ENCODE assay signal across 19 cellular contexts in the genomic region with DNA sequence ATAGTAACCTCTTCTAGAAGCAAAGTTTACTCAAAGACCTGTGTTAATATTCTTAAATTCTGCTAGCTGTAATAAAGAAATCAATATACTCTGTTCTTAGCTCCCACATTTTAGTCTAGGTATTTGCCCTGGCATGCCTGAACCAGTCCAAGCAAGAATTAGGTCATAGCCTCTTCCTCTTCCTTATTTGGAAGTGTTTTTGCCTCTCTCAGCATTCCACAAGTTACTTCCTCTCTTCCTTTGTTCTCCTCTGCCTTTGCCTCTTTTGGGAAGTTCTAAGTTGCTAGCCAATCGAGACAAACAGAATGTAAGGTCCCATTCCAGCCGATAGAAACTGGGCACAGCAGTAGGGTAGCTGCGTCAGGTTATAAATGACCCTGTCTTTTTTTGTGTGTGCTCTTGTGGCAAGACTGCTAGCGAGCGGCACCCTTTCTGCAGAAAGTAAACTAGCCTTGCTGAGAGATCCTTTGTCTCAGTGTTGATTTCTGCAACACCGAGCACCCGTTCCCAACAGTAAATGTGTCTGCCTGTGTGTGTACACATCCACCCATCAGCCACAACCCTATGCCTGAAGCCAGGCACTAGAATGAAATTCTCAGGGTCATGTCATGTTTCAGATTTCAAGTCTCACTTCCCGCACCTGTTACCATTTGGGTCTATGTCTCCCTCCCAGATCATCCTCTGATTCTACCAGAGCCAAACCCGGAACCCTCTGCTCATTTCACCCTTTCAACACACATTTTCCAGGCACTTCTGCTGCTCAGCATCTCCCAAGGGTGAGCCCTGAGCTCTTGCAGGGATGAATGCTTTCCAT. TPM values are rescaled to one million over a fixed set of nuclear protein-coding genes. Genes with fewer than 3 reads are reported as not detected.
DNase-seq lines count a peak whose midpoint lies in the region; ATAC-seq, FAIRE-seq and TF ChIP-seq lines count a peak whose summit lies in the region.
"Had no signal": no experiment of that assay in that cellular context is flagged by ENCODE, and none has a peak within 500 bp of the region (broad histone marks: within the 10 kb centered on the region; RNA-seq: fewer than 3 reads in every experiment).

No MANE protein-coding gene starts in this region.

- TF ChIP-seq CTCF in GM12878 (IDR thresholded peaks at IDR 0.05 in 2 of 3, conservative IDR thresholded peaks at IDR 0.05 in 1 of 3; ENCODE audit: control insufficient read depth in 2 of 3, extremely low read depth in 1 of 3, insufficient read depth in 1 of 3, low read depth in 3 of 3, low read length in 3 of 3) (no peak), hepatocyte (IDR thresholded peaks at IDR 0.05; ENCODE audit: poor library complexity) (no peak), CD14-positive monocyte (IDR thresholded peaks at IDR 0.05) (no peak)

- no peak for TF ChIP-seq POLR2A in GM12878 (IDR thresholded peaks at IDR 0.05; ENCODE audit: low read depth, low read length)

- peaks cover 0 to 14% (median 5%) of the 10 kb centered on the region in 3 donors for H3K27me3 Mint-ChIP-seq in CD14-positive monocyte (ENCODE audit: low read depth in 3 of 3)

- H3K27ac Mint-ChIP-seq in CD14-positive monocyte: peak overlapping the region in 2 of 7 donors; percentile 4 to 39

- H3K9me3 Mint-ChIP-seq in CD14-positive monocyte: peaks cover 26 to 49% (median 39%) of the 10 kb centered on the region in 7 donors

- H3K4me2 ChIP-seq in GM12878 (ENCODE audit: control insufficient read depth, insufficient read depth) (no peak overlapping the region), hepatocyte (no peak overlapping the region)
- H3K4me2 ChIP-seq: KMS-11 had no signal

- FAIRE-seq in GM12878 (lab: Jason Lieb, UNC): no peak
- FAIRE-seq: GM18507, HTR-8/SVneo had no signal

- CTCF ChIA-PET in GM12878 (lab: Yijun Ruan, JAX): no interaction called here

- SMC1A ChIA-PET in GM12878 (lab: Charles Lee; ENCODE audit: uncharacterized antibody, unreplicated experiment): no interaction called here

- DNase-seq in SIG-M5 treated with dmso at 0.1 percent for 504 hours (lab: John Stamatoyannopoulos, UW; ENCODE audit: unreplicated experiment) (peak; percentile 16), SIG-M5 (lab: John Stamatoyannopoulos, UW) (no peak), HT1080 (ENCODE audit: low read depth) (peak; percentile 35), GM12878 (ENCODE audit: low read depth, low spot score) (no peak), hepatocyte (ENCODE audit: low spot score) (no peak), NCI-H526 treated with DMSO at 0.1 percent for 48 hours (lab: John Stamatoyannopoulos, UW) (no peak), CD14-positive monocyte (ENCODE audit: low spot score) (no peak)
- DNase-seq in activated CD4-positive, alpha-beta T cell treated with anti-CD3 and anti-CD28 coated beads for 48 hours: no peak
- DNase-seq: 8988T, C1 segment of cervical spinal cord, Caco-2, MG63, NCI-H1092 treated with DMSO at 0.1 percent for 48 hours, NCI-H1694, NCI-H2107, PC-3 had no signal

- H3K9ac ChIP-seq in GM12878 (ENCODE audit: control insufficient read depth, insufficient read depth, low read length): no peak overlapping the region
- H3K9ac ChIP-seq: KMS-11 had no signal

- RAD21 ChIA-PET in GM12878 (lab: Charles Lee; ENCODE audit: unreplicated experiment): no interaction called here

- H3K36me3 ChIP-seq in GM12878 (ENCODE audit: control insufficient read depth in 2 of 2, insufficient read depth in 2 of 2, low read length in 1 of 2): no peaks in the 10 kb centered on the region
- no peaks in the 10 kb centered on the region for H3K36me3 ChIP-seq in hepatocyte (replicated peaks; ENCODE audit: insufficient read depth, low read depth)
- H3K36me3 ChIP-seq: MG63 had no signal

- intact Hi-C loops in GM12878 (cut with micrococcal nuclease; ENCODE audit: unreplicated experiment) (no loop called here), CD14-positive monocyte (cut with micrococcal nuclease) (no loop called here)

- no peaks in the 10 kb centered on the region for H3K36me3 Mint-ChIP-seq in CD14-positive monocyte

- in situ Hi-C loops in GM12878 (cut with MboI): no loop called here

- no peak overlapping the region for H3K27ac ChIP-seq in GM12878 (ENCODE audit: control insufficient read depth, insufficient read depth)
- peak overlapping the region; percentile 55 for H3K27ac ChIP-seq in hepatocyte
- H3K27ac ChIP-seq: KMS-11 had no signal

- H3K79me2 ChIP-seq in GM12878 (ENCODE audit: control insufficient read depth, insufficient read depth, low read length) (no peaks in the 10 kb centered on the region), hepatocyte (peaks cover 6% of the 10 kb centered on the region)

- TF ChIP-seq EP300 in GM12878 (IDR thresholded peaks at IDR 0.05; ENCODE audit: borderline replicate concordance in 1 of 2, control insufficient read depth in 1 of 2, low read depth in 2 of 2, low read length in 2 of 2): no peak

- no peak for ATAC-seq in GM12878
- ATAC-seq: PC-3 had no signal

- 42% methylated on average over 8 of the region's 9 CpGs for WGBS in GM12878 (ENCODE audit: insufficient coverage, insufficient replicate concordance, low lambda C conversion rate, missing lambda C conversion rate)
- 83% methylated on average over 9 of the region's 9 CpGs for WGBS in hepatocyte (ENCODE audit: low lambda C conversion rate, missing lambda C conversion rate)

- no TSS peak for BruUV-seq in GM12878 (replicated peaks; lab: Mats Ljungman, UMichigan)

- POLR2A ChIA-PET in GM12878 (lab: Charles Lee): no interaction called here

- H3K9me3 ChIP-seq in GM12878 (replicated peaks; ENCODE audit: control insufficient read depth, insufficient read depth, low read length) (peaks cover 20% of the 10 kb centered on the region; the same call in 2 of the 3 replicates), hepatocyte (ENCODE audit: low read depth) (no peaks in the 10 kb centered on the region)

- H3K4me1 Mint-ChIP-seq in CD14-positive monocyte: peaks cover 5% of the 10 kb centered on the region

- no peak for TF ChIP-seq RAD21 in GM12878 (IDR thresholded peaks at IDR 0.05; ENCODE audit: insufficient read depth, low read depth, low read length)

- H3K27me3 ChIP-seq in GM12878 (replicated peaks in 1 of 2; ENCODE audit: control insufficient read depth in 2 of 2, insufficient read depth in 2 of 2, low read length in 1 of 2) (no peaks in the 10 kb centered on the region), hepatocyte (no peaks in the 10 kb centered on the region)
- H3K27me3 ChIP-seq: MG63 had no signal

- no peaks in the 10 kb centered on the region for H3K9me2 ChIP-seq in hepatocyte (replicated peaks; ENCODE audit: insufficient read depth)

- no peak overlapping the region for H3K4me3 Mint-ChIP-seq in CD14-positive monocyte

- H3K4me1 ChIP-seq in GM12878 (ENCODE audit: control insufficient read depth, insufficient read depth, low read length) (no peaks in the 10 kb centered on the region), hepatocyte (ENCODE audit: insufficient read depth) (peaks cover 6% of the 10 kb centered on the region)
- H3K4me1 ChIP-seq: Caco-2 had no signal

- H2AFZ ChIP-seq in GM12878 (ENCODE audit: control insufficient read depth, low read depth, low read length): no peak overlapping the region
- H2AFZ ChIP-seq in hepatocyte: no peak overlapping the region

- H4K20me1 ChIP-seq in GM12878 (ENCODE audit: control insufficient read depth, insufficient read depth) (no peaks in the 10 kb centered on the region), hepatocyte (ENCODE audit: insufficient read depth, poor library complexity, severe bottlenecking) (no peaks in the 10 kb centered on the region)

- H3K4me3 ChIP-seq in GM12878 (no peak overlapping the region), hepatocyte (no peak overlapping the region)
- H3K4me3 ChIP-seq: MG63 had no signal

RNA-seq across cellular contexts. Expression of a gene that starts 37.5 kb away (rescaled TPM):
- total RNA-seq in HT1080 (2014; rRNA removed; shearing (Covaris generic)): 0.07 TPM in 1 of 2 replicates, not detected in the other
- polyA plus RNA-seq in HT1080 (2015; cell fraction: cytosol; rRNA removed): 0.20 and 0.40 TPM in 2 replicates
- 0.16 and 0.29 TPM in 2 replicates for polyA plus RNA-seq in HT1080 (2015; cell fraction: nucleus; rRNA removed)
- total RNA-seq in GM12878 (2013; cell fraction: nucleolus; rRNA removed): not detected in 2 replicates
- total RNA-seq in GM12878 (2014; rRNA removed) (0.06 and 0.11 TPM in 2 replicates), GM12878 (2014; rRNA removed; fragmentation: Illumina TruSeq; extraction: Trizol) (0.04 and 0.05 TPM in 2 replicates), GM12878 (2021) (0.21 and 0.31 TPM in 2 replicates), hepatocyte (7.3 and 7.8 TPM in 2 replicates)
- polyA plus RNA-seq in GM12878 (2011; ENCODE audit: low read depth): 0.12 TPM
- polyA plus RNA-seq in GM12878 (2011; rRNA removed) (not detected in 2 replicates), GM12878 (2014; fragmentation: Illumina TruSeq; extraction: Trizol) (0.08 and 0.12 TPM in 2 replicates), GM12878 (2014; fragmentation: Nextera tagmentation; extraction: Ambion mirVana) (under 1 TPM; 0.02 to 0.03 TPM), GM12878 (2014; rRNA removed) (0.12 and 0.13 TPM in 2 replicates), GM12878 (2016; fragmentation: Nextera tagmentation; extraction: Ambion mirVana) (under 1 TPM; 0.09 to 0.15 TPM), hepatocyte (5.6 and 7.2 TPM in 2 replicates), CD14-positive monocyte (under 1 TPM; 0.30 to 0.41 TPM)
- polyA plus RNA-seq in GM12878 (2011; cell fraction: cytosol; rRNA removed): not detected in 2 replicates
- not detected in 2 replicates for polyA plus RNA-seq in GM12878 (2011; cell fraction: nucleus; rRNA removed)
- 0.35 and 0.37 TPM in 2 replicates for polyA plus RNA-seq in GM12878 (2012)
- not detected in 2 replicates for polyA minus RNA-seq in GM12878 (2011; rRNA and poly(A)+ RNA removed)
- not detected in 2 replicates for polyA minus RNA-seq in GM12878 (2011; cell fraction: cytosol; rRNA and poly(A)+ RNA removed)
- not detected in 2 replicates for polyA minus RNA-seq in GM12878 (2011; cell fraction: nucleus; rRNA and poly(A)+ RNA removed)

RNA-seq across cellular contexts. Expression of a gene that starts 47.2 kb away (rescaled TPM):
- total RNA-seq in HT1080 (2014; rRNA removed; shearing (Covaris generic)): not detected in 2 replicates
- polyA plus RNA-seq in HT1080 (2015; cell fraction: cytosol; rRNA removed): not detected in 2 replicates
- polyA plus RNA-seq in HT1080 (2015; cell fraction: nucleus; rRNA removed): not detected in 2 replicates
- not detected in 2 replicates for total RNA-seq in GM12878 (2013; cell fraction: nucleolus; rRNA removed)
- total RNA-seq in GM12878 (2014; rRNA removed) (not detected in 2 replicates), GM12878 (2014; rRNA removed; fragmentation: Illumina TruSeq; extraction: Trizol) (not detected in 2 replicates), GM12878 (2021) (not detected in 2 replicates), hepatocyte (not detected in 2 replicates)
- not detected for polyA plus RNA-seq in GM12878 (2011; ENCODE audit: low read depth)
- polyA plus RNA-seq in GM12878 (2011; rRNA removed) (not detected in 2 replicates), GM12878 (2014; fragmentation: Illumina TruSeq; extraction: Trizol) (not detected in 2 replicates), GM12878 (2014; fragmentation: Nextera tagmentation; extraction: Ambion mirVana) (not detected), GM12878 (2014; rRNA removed) (not detected in 2 replicates), GM12878 (2016; fragmentation: Nextera tagmentation; extraction: Ambion mirVana) (not detected), hepatocyte (not detected in 2 replicates), CD14-positive monocyte (not detected)
- polyA plus RNA-seq in GM12878 (2011; cell fraction: cytosol; rRNA removed): not detected in 2 replicates
- polyA plus RNA-seq in GM12878 (2011; cell fraction: nucleus; rRNA removed): not detected in 2 replicates
- polyA plus RNA-seq in GM12878 (2012): not detected in 2 replicates
- polyA minus RNA-seq in GM12878 (2011; rRNA and poly(A)+ RNA removed): not detected in 2 replicates
- not detected in 2 replicates for polyA minus RNA-seq in GM12878 (2011; cell fraction: cytosol; rRNA and poly(A)+ RNA removed)
- polyA minus RNA-seq in GM12878 (2011; cell fraction: nucleus; rRNA and poly(A)+ RNA removed): not detected in 2 replicates
- total RNA-seq: Caco-2, PC-3 had no signal

RNA-seq across cellular contexts. Expression of a gene that starts 58.5 kb away (rescaled TPM):
- total RNA-seq in HT1080 (2014; rRNA removed; shearing (Covaris generic)): not detected in 2 replicates
- not detected in 2 replicates for polyA plus RNA-seq in HT1080 (2015; cell fraction: cytosol; rRNA removed)
- polyA plus RNA-seq in HT1080 (2015; cell fraction: nucleus; rRNA removed): not detected in 2 replicates
- not detected in 2 replicates for total RNA-seq in GM12878 (2013; cell fraction: nucleolus; rRNA removed)
- total RNA-seq in GM12878 (2014; rRNA removed) (not detected in 2 replicates), GM12878 (2014; rRNA removed; fragmentation: Illumina TruSeq; extraction: Trizol) (not detected in 2 replicates), GM12878 (2021) (not detected in 2 replicates), hepatocyte (not detected in 2 replicates)
- polyA plus RNA-seq in GM12878 (2011; ENCODE audit: low read depth): not detected
- polyA plus RNA-seq in GM12878 (2011; rRNA removed) (not detected in 2 replicates), GM12878 (2014; fragmentation: Illumina TruSeq; extraction: Trizol) (not detected in 2 replicates), GM12878 (2014; fragmentation: Nextera tagmentation; extraction: Ambion mirVana) (not detected), GM12878 (2014; rRNA removed) (not detected in 2 replicates), GM12878 (2016; fragmentation: Nextera tagmentation; extraction: Ambion mirVana) (not detected), hepatocyte (not detected in 2 replicates), CD14-positive monocyte (not detected)
- not detected in 2 replicates for polyA plus RNA-seq in GM12878 (2011; cell fraction: cytosol; rRNA removed)
- not detected in 2 replicates for polyA plus RNA-seq in GM12878 (2011; cell fraction: nucleus; rRNA removed)
- not detected in 2 replicates for polyA plus RNA-seq in GM12878 (2012)
- not detected in 2 replicates for polyA minus RNA-seq in GM12878 (2011; rRNA and poly(A)+ RNA removed)
- not detected in 2 replicates for polyA minus RNA-seq in GM12878 (2011; cell fraction: cytosol; rRNA and poly(A)+ RNA removed)
- not detected in 2 replicates for polyA minus RNA-seq in GM12878 (2011; cell fraction: nucleus; rRNA and poly(A)+ RNA removed)
- total RNA-seq: Caco-2, PC-3 had no signal

Comparison
In these comparisons a context has a peak if more than half of its experiments do, and no peak if none do; other contexts are left out.
1. DNase-seq: peak in SIG-M5 treated with dmso at 0.1 percent for 504 hours (single experiment) and HT1080 (single experiment); none in SIG-M5 (single experiment), GM12878 (single experiment), hepatocyte (single experiment), NCI-H526 treated with DMSO at 0.1 percent for 48 hours (single experiment), CD14-positive monocyte (single experiment) and activated CD4-positive, alpha-beta T cell treated with anti-CD3 and anti-CD28 coated beads for 48 hours (single experiment).